ENCODE assay signal across 18 cellular contexts in the genomic region with DNA sequence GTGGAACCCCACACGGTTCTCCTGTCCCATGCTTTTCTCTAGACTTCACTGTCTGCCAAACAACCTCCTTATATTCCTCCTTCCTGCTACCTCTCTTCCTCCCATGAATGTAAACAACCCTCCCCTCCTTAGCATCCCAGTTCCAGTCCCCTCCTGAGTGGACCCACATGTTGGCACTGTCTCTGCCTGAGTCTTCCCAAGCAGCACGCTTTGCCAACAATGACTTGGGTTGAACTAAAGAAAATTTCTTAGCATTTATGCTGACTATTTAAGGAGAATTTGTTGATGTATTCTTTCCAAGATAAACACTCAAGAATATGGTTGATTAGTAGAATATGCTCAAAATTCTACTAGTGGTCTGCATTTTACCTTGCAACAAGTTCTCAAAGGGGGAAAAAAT.
DNase-seq lines count a peak whose midpoint lies in the region; TF ChIP-seq lines count a peak whose summit lies in the region.
"Had no signal": no experiment of that assay in that cellular context is flagged by ENCODE, and none has a peak within 500 bp of the region (broad histone marks: within the 10 kb centered on the region; RNA-seq: fewer than 3 reads in every experiment).

No MANE protein-coding gene starts in this region.

- H3K4me1 ChIP-seq in trophoblast cell (ENCODE audit: control insufficient read depth in 1 of 2, insufficient read depth in 2 of 2, low read length in 2 of 2) (peaks cover 0 to 3% of the 10 kb centered on the region in 2 experiments), MM.1S (ENCODE audit: low read length) (peaks cover 7% of the 10 kb centered on the region; the same call in 1 of the 2 replicates), endodermal cell (ENCODE audit: control insufficient read depth, insufficient read depth, low read length) (no peaks in the 10 kb centered on the region)

- no peak overlapping the region for H4K12ac ChIP-seq in trophoblast cell (ENCODE audit: low read depth, low read length)

- WGBS in trophoblast cell (ENCODE audit: extremely low coverage, insufficient coverage, insufficient read length): no CpG with 5 or more reads among the region's 2 CpGs
- 87 to 100% methylated on average over 1 to 2 of the region's 2 CpGs for WGBS in endodermal cell (ENCODE audit: insufficient coverage in 1 of 2, insufficient read length in 1 of 2), 2 experiments

- H3K4me3 Mint-ChIP-seq in endodermal cell: no peak overlapping the region
- H3K4me3 Mint-ChIP-seq: CD14-positive monocyte; CD4-positive, alpha-beta memory T cell; HFFc6 had no signal

- no peak overlapping the region for H2AK5ac ChIP-seq in trophoblast cell (ENCODE audit: low read length)

- H3K23ac ChIP-seq in trophoblast cell (ENCODE audit: low read length): no peak overlapping the region

- peaks cover 54% of the 10 kb centered on the region for H3K27me3 Mint-ChIP-seq in endodermal cell (ENCODE audit: insufficient read depth)
- H3K27me3 Mint-ChIP-seq: CD4-positive, alpha-beta memory T cell had no signal

- no peak overlapping the region for H2BK120ac ChIP-seq in trophoblast cell (ENCODE audit: insufficient read depth, low read length, poor library complexity)

- no peak overlapping the region for H3K4me2 ChIP-seq in trophoblast cell (ENCODE audit: low read length)
- no peak overlapping the region for H3K4me2 ChIP-seq in MM.1S (ENCODE audit: low read depth, low read length)
- H3K4me2 ChIP-seq: BLaER1 had no signal

- no peak overlapping the region for H2BK12ac ChIP-seq in trophoblast cell (ENCODE audit: low read length)

- no peaks in the 10 kb centered on the region for H4K20me1 ChIP-seq in MM.1S (ENCODE audit: insufficient read depth, low read length)

- H3K9me3 Mint-ChIP-seq in endodermal cell: no peaks in the 10 kb centered on the region
- H3K9me3 Mint-ChIP-seq: HFFc6 had no signal

- no peak overlapping the region for H3K4ac ChIP-seq in trophoblast cell (ENCODE audit: low read depth, low read length)

- H3K36me3 ChIP-seq in MG63: no peaks in the 10 kb centered on the region
- no peaks in the 10 kb centered on the region for H3K36me3 ChIP-seq in trophoblast cell (ENCODE audit: control insufficient read depth in 1 of 2, insufficient read depth in 2 of 2, low read length in 2 of 2)
- no peaks in the 10 kb centered on the region for H3K36me3 ChIP-seq in MM.1S (replicated peaks; ENCODE audit: insufficient read depth, low read length)
- H3K36me3 ChIP-seq in endodermal cell (ENCODE audit: control insufficient read depth, insufficient read depth, low read length): no peaks in the 10 kb centered on the region
- H3K36me3 ChIP-seq: BLaER1 had no signal

- peaks cover 2% of the 10 kb centered on the region for H3K4me1 Mint-ChIP-seq in endodermal cell
- H3K4me1 Mint-ChIP-seq: CD14-positive monocyte had no signal

- no peaks in the 10 kb centered on the region for H3K9me2 ChIP-seq in MM.1S (replicated peaks; ENCODE audit: insufficient read depth, low read length)

- H3K27me3 ChIP-seq in MG63: no peaks in the 10 kb centered on the region
- no peaks in the 10 kb centered on the region for H3K27me3 ChIP-seq in trophoblast cell (ENCODE audit: insufficient read depth, low read length)
- no peaks in the 10 kb centered on the region for H3K27me3 ChIP-seq in MM.1S (replicated peaks; ENCODE audit: insufficient read depth, low read length)
- H3K27me3 ChIP-seq in endodermal cell (ENCODE audit: control insufficient read depth, insufficient read depth, low read length, poor library complexity, severe bottlenecking): peaks cover 10% of the 10 kb centered on the region

- H3K79me2 ChIP-seq in trophoblast cell (ENCODE audit: control insufficient read depth, insufficient read depth, low read length, poor library complexity) (no peaks in the 10 kb centered on the region), MM.1S (ENCODE audit: low read length) (no peaks in the 10 kb centered on the region)

- no peak overlapping the region for H4K8ac ChIP-seq in trophoblast cell (ENCODE audit: low read depth, low read length)

- H3K9me3 ChIP-seq in MG63 (no peaks in the 10 kb centered on the region), trophoblast cell (ENCODE audit: insufficient read depth, low read depth, low read length) (no peaks in the 10 kb centered on the region), MM.1S (replicated peaks; ENCODE audit: insufficient read depth, low read length) (no peaks in the 10 kb centered on the region), endodermal cell (ENCODE audit: control insufficient read depth, low read length) (no peaks in the 10 kb centered on the region)
- H3K9me3 ChIP-seq: BLaER1 had no signal

- no peak overlapping the region for H2BK5ac ChIP-seq in trophoblast cell (ENCODE audit: low read depth, low read length, poor library complexity)

- no peak for TF ChIP-seq CTCF in coronary artery (IDR thresholded peaks at IDR 0.05)
- no peak for TF ChIP-seq CTCF in fibroblast of the aortic adventitia (IDR thresholded peaks at IDR 0.05; ENCODE audit: insufficient read depth, low read length)
- no peak for TF ChIP-seq CTCF in MM.1S (IDR thresholded peaks at IDR 0.05; ENCODE audit: low read length)
- no peak for TF ChIP-seq CTCF in endodermal cell (conservative IDR thresholded peaks at IDR 0.05)

- H3K27ac Mint-ChIP-seq in endodermal cell: no peak overlapping the region
- H3K27ac Mint-ChIP-seq: CD14-positive monocyte; CD4-positive, alpha-beta memory T cell; HFFc6 had no signal

- no peaks in the 10 kb centered on the region for H3K36me3 Mint-ChIP-seq in endodermal cell (ENCODE audit: low read depth)
- H3K36me3 Mint-ChIP-seq: CD14-positive monocyte; CD4-positive, alpha-beta memory T cell had no signal

- H3F3A ChIP-seq in MM.1S (ENCODE audit: insufficient read depth, low read length): no peaks in the 10 kb centered on the region

- peak overlapping the region; percentile 3 to 65 for H3K27ac ChIP-seq in coronary artery
- H3K27ac ChIP-seq in trophoblast cell (ENCODE audit: low read depth, low read length): no peak overlapping the region
- no peak overlapping the region for H3K27ac ChIP-seq in MM.1S (ENCODE audit: low read length)
- H3K27ac ChIP-seq in endodermal cell (ENCODE audit: low read depth, low read length): no peak overlapping the region
- H3K27ac ChIP-seq: BLaER1, HL-60 had no signal

- no peaks in the 10 kb centered on the region for H3K79me1 ChIP-seq in trophoblast cell (ENCODE audit: low read length)

- peak; percentile 58 for DNase-seq in MG63
- no peak for DNase-seq in coronary artery (ENCODE audit: low spot score)
- DNase-seq in fibroblast of the aortic adventitia (ENCODE audit: low read depth): peak; percentile 27
- DNase-seq in trophoblast cell: no peak
- DNase-seq in cortex of kidney (lab: John Stamatoyannopoulos, UW): no peak
- DNase-seq in D341Med (ENCODE audit: low spot score): no peak
- no peak for DNase-seq in MM.1S
- DNase-seq in endodermal cell: no peak
- DNase-seq: 8988T; CD4-positive, alpha-beta memory T cell; DMS79 treated with DMSO at 0.1 percent for 48 hours; GF-D8; GOT3; H7; HFFc6 had no signal

- no peak overlapping the region for H3K18ac ChIP-seq in trophoblast cell (ENCODE audit: low read length)

- H3K4me3 ChIP-seq in MG63: no peak overlapping the region
- H3K4me3 ChIP-seq in coronary artery: no peak overlapping the region
- no peak overlapping the region for H3K4me3 ChIP-seq in fibroblast of the aortic adventitia (ENCODE audit: low read depth, low read length)
- H3K4me3 ChIP-seq in trophoblast cell (ENCODE audit: low read depth, low read length): no peak overlapping the region
- H3K4me3 ChIP-seq in MM.1S (ENCODE audit: low read length): no peak overlapping the region
- H3K4me3 ChIP-seq in endodermal cell (ENCODE audit: low read length): no peak overlapping the region
- H3K4me3 ChIP-seq: BLaER1 had no signal

- no peak overlapping the region for H4K91ac ChIP-seq in trophoblast cell (ENCODE audit: low read depth, low read length)

- H3K9ac ChIP-seq in trophoblast cell (ENCODE audit: low read length) (no peak overlapping the region), MM.1S (ENCODE audit: low read length) (no peak overlapping the region), endodermal cell (ENCODE audit: extremely low read depth, low read length, poor library complexity, severe bottlenecking) (no peak overlapping the region)
- H3K9ac ChIP-seq: BLaER1 had no signal

- H3K14ac ChIP-seq in trophoblast cell (ENCODE audit: low read length): no peak overlapping the region

- H2AFZ ChIP-seq in trophoblast cell (ENCODE audit: insufficient read depth, low read length, poor library complexity) (peak overlapping the region; percentile 23), MM.1S (ENCODE audit: low read length) (no peak overlapping the region)

Comparison
In these comparisons a context has a peak if more than half of its experiments do, and no peak if none do; other contexts are left out.
1. DNase-seq: peak in MG63 (single experiment) and fibroblast of the aortic adventitia (single experiment); none in coronary artery (single experiment), trophoblast cell (0 of 2), cortex of kidney (single experiment), D341Med (single experiment), MM.1S (single experiment) and endodermal cell (single experiment).
2. H3K27ac ChIP-seq: peak in coronary artery (2 of 2); none in trophoblast cell (single experiment), MM.1S (single experiment) and endodermal cell (single experiment).